In genomic region chr5:127313847-127314473, GRCh38 we compare ENCODE assay signal across 8 cellular contexts. TPM values are rescaled to one million over a fixed set of nuclear protein-coding genes. Genes with fewer than 3 reads are reported as not detected.
DNase-seq lines count a peak whose midpoint lies in the region; ATAC-seq, FAIRE-seq and TF ChIP-seq lines count a peak whose summit lies in the region.

No MANE protein-coding gene starts in this region.

- FAIRE-seq in GM12891 (lab: Jason Lieb, UNC), result peak; percentile 91

- no peaks in the 10 kb centered on the region for H3K36me3 Mint-ChIP-seq in natural killer cell

- BruUV-seq in A673 (replicated peaks; lab: Mats Ljungman, UMichigan), result no TSS peak

- DNase-seq in A673 (ENCODE audit: low spot score) (peak; percentile 69), GM12891 (ENCODE audit: insufficient read length, low spot score) (no peak), NCI-H2029 (lab: John Stamatoyannopoulos, UW) (peak; percentile 16), natural killer cell (peak; percentile 43), substantia nigra (lab: John Stamatoyannopoulos, UW) (peak in 38 of 49 donors; percentile 2 to 71 (median 43))
- DNase-seq in activated CD4-positive, alpha-beta T cell treated with anti-CD3 and anti-CD28 coated beads, Interleukin-2, amount 50 U/mL, for 1 hour, result peak; percentile 67
- DNase-seq in effector memory CD4-positive, alpha-beta T cell, result peak; percentile 19 to 40 (median 23)

- H3K27ac ChIP-seq in A673 (ENCODE audit: low read depth, low read length, poor library complexity, severe bottlenecking) (no peak overlapping the region), substantia nigra (ENCODE audit: low read depth, low read length, poor library complexity, severe bottlenecking) (no peak overlapping the region)
- no peak overlapping the region for H3K27ac ChIP-seq in effector memory CD4-positive, alpha-beta T cell (ENCODE audit: insufficient read depth, low read length, poor library complexity, severe bottlenecking)

- H3K27me3 Mint-ChIP-seq in natural killer cell (ENCODE audit: low read depth in 2 of 2), result peaks cover 6 to 13% of the 10 kb centered on the region in 2 donors

- no peaks in the 10 kb centered on the region for H3K27me3 ChIP-seq in A673 (replicated peaks; ENCODE audit: insufficient read depth, low read depth, low read length, poor library complexity)
- H3K27me3 ChIP-seq in effector memory CD4-positive, alpha-beta T cell (replicated peaks; ENCODE audit: control insufficient read depth, insufficient read depth, low read length, poor library complexity, severe bottlenecking), result no peaks in the 10 kb centered on the region

- peaks cover 16% of the 10 kb centered on the region for H3K4me1 ChIP-seq in A673 (ENCODE audit: insufficient read depth, low read length, poor library complexity, severe bottlenecking)
- H3K4me1 ChIP-seq in effector memory CD4-positive, alpha-beta T cell (ENCODE audit: control insufficient read depth, insufficient read depth, low read length, poor library complexity, severe bottlenecking), result no peaks in the 10 kb centered on the region

- no peak overlapping the region for H3K4me3 Mint-ChIP-seq in natural killer cell

- intact Hi-C loops in A673 (cut with micrococcal nuclease; ENCODE audit: unreplicated experiment), result loop anchor here (1.0 kb wide), 1 partner anchor 658 kb away; no protein-coding TSS in a partner anchor
- intact Hi-C loops in natural killer cell (cut with micrococcal nuclease), result loop anchor here (1.0 kb wide), 3 partner anchors 476 to 658 kb away; no protein-coding TSS in a partner anchor

- CTCF ChIA-PET in A673 (lab: Charles Lee), result interaction anchor here (0.6 kb wide), 1 partner anchor 21 kb away, joined by 3 read pairs; no protein-coding TSS in a partner anchor

- no peaks in the 10 kb centered on the region for H3K9me3 Mint-ChIP-seq in natural killer cell

- ATAC-seq in HG02678 (IDR thresholded peaks at IDR 0.05; ENCODE audit: unreplicated experiment) (peak; percentile 95), natural killer cell (peak; percentile 73 to 85 (median 82))

- H3K4me3 ChIP-seq in A673 (ENCODE audit: low read depth, low read length, poor library complexity, severe bottlenecking), result no peak overlapping the region
- H3K4me3 ChIP-seq in effector memory CD4-positive, alpha-beta T cell (ENCODE audit: insufficient read depth, low read depth, low read length, poor library complexity, severe bottlenecking), result no peak overlapping the region

- POLR2A ChIA-PET in A673 (lab: Charles Lee; ENCODE audit: low non-redundant PET), result no interaction called here

- no peaks in the 10 kb centered on the region for H3K36me3 ChIP-seq in A673 (ENCODE audit: insufficient read depth, low read length, poor library complexity, severe bottlenecking)
- no peaks in the 10 kb centered on the region for H3K36me3 ChIP-seq in effector memory CD4-positive, alpha-beta T cell (ENCODE audit: control insufficient read depth, insufficient read depth, low read length)

- peak; percentile 88 for TF ChIP-seq CTCF in A673 (conservative IDR thresholded peaks at IDR 0.05; ENCODE audit: low read depth, low read length)
- TF ChIP-seq CTCF in natural killer cell (IDR thresholded peaks at IDR 0.05), result peak; percentile 82

- no peak overlapping the region for H3K27ac Mint-ChIP-seq in natural killer cell

- H3K9me3 ChIP-seq in A673 (ENCODE audit: low read depth, low read length, poor library complexity, severe bottlenecking), result no peaks in the 10 kb centered on the region
- no peaks in the 10 kb centered on the region for H3K9me3 ChIP-seq in effector memory CD4-positive, alpha-beta T cell (ENCODE audit: control insufficient read depth, low read length)

- TF ChIP-seq POLR2A in GM12891 (IDR thresholded peaks at IDR 0.05; ENCODE audit: low read depth, low read length), result no peak

- H3K4me1 Mint-ChIP-seq in natural killer cell, result no peaks in the 10 kb centered on the region

TF ChIP-seq in GM12891, 5 proteins besides CTCF, POLR2A, EP300 and RAD21:
- TF ChIP-seq POLR2AphosphoS5 (IDR thresholded peaks at IDR 0.05; ENCODE audit: low read depth, low read length), result no peak
- no peak for TF ChIP-seq PAX5 (IDR thresholded peaks at IDR 0.05; ENCODE audit: insufficient read depth, low read length, severe bottlenecking)
- no peak for TF ChIP-seq POU2F2 (IDR thresholded peaks at IDR 0.05; ENCODE audit: low read depth, low read length)
- no peak for TF ChIP-seq SPI1 (IDR thresholded peaks at IDR 0.05; ENCODE audit: low read depth, low read length)
- TF ChIP-seq TAF1 (IDR thresholded peaks at IDR 0.05; ENCODE audit: low read depth, low read length), result no peak

RNA-seq across cellular contexts. Expression of gene MEGF10, which starts 23.4 kb away (rescaled TPM):
- total RNA-seq in A673 (2021), result 0.71 and 0.87 TPM in 2 replicates
- polyA plus RNA-seq in GM12891 (2012; ENCODE audit: low read depth, missing spikeins), result not detected
- 1 to 10 TPM in 1 of 3 donors, not detected in 2; 1.4 TPM for total RNA-seq in natural killer cell
